Comparison of ENCODE assay signal across 9 cellular contexts in genomic region chr14:70188292-70188607, GRCh38. TPM values are rescaled to one million over a fixed set of nuclear protein-coding genes. Genes with fewer than 3 reads are reported as not detected.
DNase-seq lines count a peak whose midpoint lies in the region; TF ChIP-seq lines count a peak whose summit lies in the region.
"Had no signal": no experiment of that assay in that cellular context is flagged by ENCODE, and none has a peak within 500 bp of the region (broad histone marks: within the 10 kb centered on the region; RNA-seq: fewer than 3 reads in every experiment).

No MANE protein-coding gene starts in this region.

- H3K4me1 Mint-ChIP-seq in IgD-negative memory B cell = peaks cover 0 to 21% (median 21%) of the 10 kb centered on the region in 3 donors

- TF ChIP-seq CTCF in colonic mucosa (IDR thresholded peaks at IDR 0.05) (no peak), ovary (IDR thresholded peaks at IDR 0.05) (no peak)

- H3K9me3 Mint-ChIP-seq in IgD-negative memory B cell = no peaks in the 10 kb centered on the region

- H3K4me3 ChIP-seq in colonic mucosa = peak overlapping the region; percentile 29
- H3K4me3 ChIP-seq in ovary = no peak overlapping the region

- no peaks in the 10 kb centered on the region for H3K9me3 ChIP-seq in colonic mucosa
- no peaks in the 10 kb centered on the region for H3K9me3 ChIP-seq in ovary

- H3K4me1 ChIP-seq in colonic mucosa = peaks cover 5% of the 10 kb centered on the region
- peaks cover 5% of the 10 kb centered on the region for H3K4me1 ChIP-seq in ovary (ENCODE audit: insufficient read depth)

- H3K4me3 Mint-ChIP-seq in IgD-negative memory B cell = peak overlapping the region; percentile 86 to 96 (median 91)

- TF ChIP-seq EP300 in ovary (IDR thresholded peaks at IDR 0.05) = no peak

- intact Hi-C loops in colonic mucosa (cut with DNase I) = no loop called here
- intact Hi-C loops in ovary (cut with DNase I) = no loop called here

- no peak overlapping the region for H3K27ac Mint-ChIP-seq in IgD-negative memory B cell

- H3K9ac ChIP-seq in colonic mucosa (ENCODE audit: low read depth in 2 of 2, low read length in 2 of 2) = no peak overlapping the region

- H3K36me3 Mint-ChIP-seq in IgD-negative memory B cell = peaks cover 2% of the 10 kb centered on the region

- peaks cover 28% of the 10 kb centered on the region for H3K27me3 ChIP-seq in colonic mucosa
- H3K27me3 ChIP-seq in ovary = no peaks in the 10 kb centered on the region

- H3K36me3 ChIP-seq in colonic mucosa = no peaks in the 10 kb centered on the region
- H3K36me3 ChIP-seq in ovary = no peaks in the 10 kb centered on the region

- no peak for TF ChIP-seq POLR2A in ovary (IDR thresholded peaks at IDR 0.05)

- DNase-seq in NCI-H2227 (lab: John Stamatoyannopoulos, UW; ENCODE audit: unreplicated experiment) (peak; percentile 48), NCI-H2227 treated with DMSO at 0.1 percent for 48 hours (lab: John Stamatoyannopoulos, UW) (no peak), colonic mucosa (no peak), myocyte (ENCODE audit: low read depth) (peak; percentile 56), COLO829 (ENCODE audit: low spot score) (no peak), ovary (no peak), T-helper 9 cell (no peak)

- WGBS in ovary, 3 donors = 0 to 2% (median 2%) methylated on average over 21 to 36 of the region's 36 CpGs

- H3K27me3 Mint-ChIP-seq in IgD-negative memory B cell = peaks cover 34% of the 10 kb centered on the region

- H3K27ac ChIP-seq in colonic mucosa (no peak overlapping the region), ovary (no peak overlapping the region)
- H3K27ac ChIP-seq: C4-2B had no signal

RNA-seq across cellular contexts. Expression of gene SLC8A3, which starts 0.5 kb away (rescaled TPM):
- polyA plus RNA-seq in IgD-negative memory B cell (not detected), ovary (under 1 TPM; 0.04 to 0.53 TPM)
- total RNA-seq in colonic mucosa (under 1 TPM; 0.40 TPM), myocyte (25.2 and 30.1 TPM in 2 replicates), ovary (under 1 TPM in 4 of 7 donors, not detected in 3; 0.08 to 0.15 (median 0.10) TPM)
- 9.5 TPM for polyA plus RNA-seq in myocyte (2012)

Comparison
In these comparisons a context has a peak if more than half of its experiments do, and no peak if none do; other contexts are left out.
1. DNase-seq: peak in NCI-H2227 (single experiment) and myocyte (single experiment); none in NCI-H2227 treated with DMSO at 0.1 percent for 48 hours (single experiment), colonic mucosa (single experiment), COLO829 (single experiment), ovary (0 of 5) and T-helper 9 cell (single experiment).
2. RNA of gene SLC8A3, which starts 0.5 kb away (total RNA-seq): 25.2 to 30.1 TPM in myocyte; 0.40 TPM in colonic mucosa and 0.08 to 0.15 TPM in ovary; every median in the first group is over 10 times any median in the second.